8 cellular contexts compared by ENCODE assay signal in the genomic region with DNA sequence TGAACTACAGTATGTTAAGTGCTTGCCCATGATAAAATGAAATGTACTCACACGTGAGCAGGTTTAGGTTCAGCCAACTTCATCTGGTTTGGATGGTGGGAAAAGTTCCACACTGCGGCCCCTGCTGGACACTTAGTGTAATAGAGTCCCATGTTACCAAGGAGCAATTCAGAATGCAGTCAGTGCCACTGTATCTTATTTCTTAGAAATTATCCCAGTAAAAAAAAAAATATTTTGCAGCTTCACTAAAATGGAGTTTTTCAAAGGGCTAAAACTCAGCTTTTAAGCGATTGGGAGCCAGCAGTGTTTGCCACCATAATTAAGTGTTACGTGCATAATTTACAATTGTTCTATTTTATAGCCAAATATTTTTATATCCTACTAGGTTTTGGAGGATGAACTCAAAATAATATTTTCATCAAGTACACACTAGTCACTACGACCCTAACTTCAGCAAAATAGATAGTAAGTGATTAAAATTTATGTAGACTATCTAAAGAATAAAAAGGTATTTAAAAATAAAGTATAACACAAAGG.
DNase-seq lines count a peak whose midpoint lies in the region; ATAC-seq, FAIRE-seq and TF ChIP-seq lines count a peak whose summit lies in the region.

No MANE protein-coding gene starts in this region.

- peak; percentile 95 for ATAC-seq in HG02759 (IDR thresholded peaks at IDR 0.05; ENCODE audit: unreplicated experiment)
- peak; percentile 61 for ATAC-seq in activated CD4-positive, alpha-beta T cell treated with anti-CD3 and anti-CD28 coated beads for 36 hours
- ATAC-seq in thoracic aorta (ENCODE audit: insufficient number of reproducible peaks, low FRiP score, low read depth): peak; percentile 70

- no peak overlapping the region for H2BK5ac ChIP-seq in mesendoderm (ENCODE audit: low read length)

- intact Hi-C loops in activated CD4-positive, alpha-beta T cell treated with anti-CD3 and anti-CD28 coated beads for 36 hours (cut with DNase I, micrococcal nuclease): loop anchor here (1.0 to 10.0 kb wide), 7 partner anchors 221 to 831 kb away; no protein-coding TSS in a partner anchor
- intact Hi-C loops in endothelial cell of umbilical vein (cut with micrococcal nuclease): loop anchor here (1.0 to 2.0 kb wide), 7 partner anchors 44 to 714 kb away; no protein-coding TSS in a partner anchor

- no peaks in the 10 kb centered on the region for H3K9me3 Mint-ChIP-seq in activated CD4-positive, alpha-beta T cell treated with anti-CD3 and anti-CD28 coated beads for 36 hours (ENCODE audit: low read depth)

- peak; percentile 77 for FAIRE-seq in endothelial cell of umbilical vein (lab: Jason Lieb, UNC)

- TF ChIP-seq CTCF in GM13977 (IDR thresholded peaks at IDR 0.05; ENCODE audit: extremely low read depth, insufficient read depth, missing control alignments): peak; percentile 73
- TF ChIP-seq CTCF in endothelial cell of umbilical vein (IDR thresholded peaks at IDR 0.05; ENCODE audit: extremely low read depth in 1 of 2, insufficient read depth in 1 of 2, low read depth in 1 of 2, low read length in 2 of 2): peak; percentile 75 to 77
- TF ChIP-seq CTCF in thoracic aorta (IDR thresholded peaks at IDR 0.05): peak; percentile 86

- H3K36me3 Mint-ChIP-seq in activated CD4-positive, alpha-beta T cell treated with anti-CD3 and anti-CD28 coated beads for 36 hours (ENCODE audit: low read depth): no peaks in the 10 kb centered on the region

- H3K4me3 Mint-ChIP-seq in activated CD4-positive, alpha-beta T cell treated with anti-CD3 and anti-CD28 coated beads for 36 hours: no peak overlapping the region

- H3K79me1 ChIP-seq in mesendoderm (ENCODE audit: low read length): no peaks in the 10 kb centered on the region

- POLR2A ChIA-PET in activated CD4-positive, alpha-beta T cell treated with anti-CD3 and anti-CD28 coated beads for 36 hours (lab: Charles Lee): no interaction called here
- POLR2A ChIA-PET in endothelial cell of umbilical vein (lab: Charles Lee): no interaction called here

- H3K27me3 ChIP-seq in endothelial cell of umbilical vein (ENCODE audit: control insufficient read depth in 2 of 2, insufficient read depth in 2 of 2, low read length in 2 of 2) (no peaks in the 10 kb centered on the region), mesendoderm (ENCODE audit: insufficient read depth, low read length, poor library complexity) (no peaks in the 10 kb centered on the region), thoracic aorta (replicated peaks; ENCODE audit: insufficient read depth) (no peaks in the 10 kb centered on the region)

- H3K23ac ChIP-seq in mesendoderm (ENCODE audit: low read length): no peak overlapping the region

- H3K4me1 ChIP-seq in endothelial cell of umbilical vein (ENCODE audit: control insufficient read depth, extremely low read depth, insufficient read depth, low read length) (no peaks in the 10 kb centered on the region), mesendoderm (ENCODE audit: control insufficient read depth, low read depth, low read length) (no peaks in the 10 kb centered on the region), thoracic aorta (ENCODE audit: control insufficient read depth in 1 of 2, low read depth in 2 of 2) (no peaks in the 10 kb centered on the region)

- H3K36me3 ChIP-seq in endothelial cell of umbilical vein (ENCODE audit: control insufficient read depth in 2 of 2, extremely low read depth in 1 of 2, insufficient read depth in 2 of 2, low read length in 2 of 2) (no peaks in the 10 kb centered on the region), mesendoderm (ENCODE audit: control insufficient read depth, insufficient read depth, low read length) (no peaks in the 10 kb centered on the region), thoracic aorta (no peaks in the 10 kb centered on the region)

- H3K56ac ChIP-seq in mesendoderm (ENCODE audit: low read length): no peak overlapping the region

- H3K9ac ChIP-seq in endothelial cell of umbilical vein (replicated peaks; ENCODE audit: extremely low read depth, insufficient read depth, low read length) (no peak overlapping the region), mesendoderm (ENCODE audit: low read length) (no peak overlapping the region)

- no peak overlapping the region for H2AFZ ChIP-seq in endothelial cell of umbilical vein (ENCODE audit: low read depth, low read length)

- dilution Hi-C loops in endothelial cell of umbilical vein (cut with MboI; ENCODE audit: extremely low pct_ligation_motif_present, low sequenced_read_pairs): no loop called here

- CTCF ChIA-PET in activated CD4-positive, alpha-beta T cell treated with anti-CD3 and anti-CD28 coated beads for 36 hours (lab: Charles Lee): interaction anchor here (0.6 to 1.6 kb wide), 7 partner anchors 11 to 664 kb away, joined by 3 to 6 read pairs (median 3); no protein-coding TSS in a partner anchor
- CTCF ChIA-PET in endothelial cell of umbilical vein (lab: Charles Lee): interaction anchor here (0.7 to 3.6 kb wide), 17 partner anchors 17 to 832 kb away, joined by 3 to 49 read pairs (median 4); no protein-coding TSS in a partner anchor

- H4K20me1 ChIP-seq in endothelial cell of umbilical vein (replicated peaks; ENCODE audit: control insufficient read depth, extremely low read depth, insufficient read depth, low read length): no peaks in the 10 kb centered on the region

- H2AK5ac ChIP-seq in mesendoderm (ENCODE audit: low read length): no peak overlapping the region

- BruUV-seq in endothelial cell of umbilical vein (replicated peaks; lab: Mats Ljungman, UMichigan): no TSS peak

- H3K27ac ChIP-seq in endothelial cell of umbilical vein (ENCODE audit: insufficient read depth, low read depth, low read length): no peak overlapping the region
- no peak overlapping the region for H3K27ac ChIP-seq in mesendoderm (ENCODE audit: low read depth, low read length)
- H3K27ac ChIP-seq in thoracic aorta: no peak overlapping the region

- in situ Hi-C loops in GM13977 (cut with MboI; ENCODE audit: low pct_unique_long_range_greater_than_20kb, low sequenced_read_pairs, unreplicated experiment): loop anchor here (10.0 kb wide), 1 partner anchor 638 kb away; no protein-coding TSS in a partner anchor

- no peaks in the 10 kb centered on the region for H3K79me2 ChIP-seq in endothelial cell of umbilical vein (ENCODE audit: control insufficient read depth, insufficient read depth, low read length)
- no peaks in the 10 kb centered on the region for H3K79me2 ChIP-seq in mesendoderm (ENCODE audit: control insufficient read depth, insufficient read depth, low read length)

- no peak overlapping the region for H3K4ac ChIP-seq in mesendoderm (ENCODE audit: low read depth, low read length)

- H3K4me1 Mint-ChIP-seq in activated CD4-positive, alpha-beta T cell treated with anti-CD3 and anti-CD28 coated beads for 36 hours: no peaks in the 10 kb centered on the region

- no peaks in the 10 kb centered on the region for H3K9me3 ChIP-seq in endothelial cell of umbilical vein (replicated peaks; ENCODE audit: control insufficient read depth, insufficient read depth, low read length)
- no peaks in the 10 kb centered on the region for H3K9me3 ChIP-seq in thoracic aorta

- no peak overlapping the region for H4K5ac ChIP-seq in mesendoderm (ENCODE audit: low read length)

- no peak overlapping the region for H3K18ac ChIP-seq in mesendoderm (ENCODE audit: low read length)

- H3K4me3 ChIP-seq in endothelial cell of umbilical vein (replicated peaks in 1 of 3; ENCODE audit: insufficient read depth in 1 of 3, low read depth in 1 of 3, low read length in 3 of 3): no peak overlapping the region
- H3K4me3 ChIP-seq in mesendoderm (ENCODE audit: low read length): no peak overlapping the region
- no peak overlapping the region for H3K4me3 ChIP-seq in thoracic aorta

- H4K8ac ChIP-seq in mesendoderm (ENCODE audit: low read depth, low read length): no peak overlapping the region

- H3K4me2 ChIP-seq in endothelial cell of umbilical vein (ENCODE audit: insufficient read depth, low read length) (no peak overlapping the region), mesendoderm (ENCODE audit: low read length) (no peak overlapping the region)

- WGBS in mesendoderm (ENCODE audit: extremely low coverage, insufficient coverage, low lambda C conversion rate): no CpG with 5 or more reads among the region's 5 CpGs

- no peaks in the 10 kb centered on the region for H3K9me1 ChIP-seq in endothelial cell of umbilical vein (replicated peaks; ENCODE audit: control insufficient read depth, extremely low read depth, insufficient read depth, low read length)

- DNase-seq in AG08396 (ENCODE audit: low spot score): peak; percentile 51
- DNase-seq in GM13977 (ENCODE audit: low spot score): peak; percentile 35
- DNase-seq in NCI-H1092 (lab: John Stamatoyannopoulos, UW): peak; percentile 1
- DNase-seq in activated CD4-positive, alpha-beta T cell treated with anti-CD3 and anti-CD28 coated beads for 36 hours: peak; percentile 68
- peak; percentile 71 for DNase-seq in endothelial cell of umbilical vein (ENCODE audit: low read depth, low spot score)
- peak; percentile 64 for DNase-seq in mesendoderm
- DNase-seq in thoracic aorta (ENCODE audit: low spot score): no peak

- no peak overlapping the region for H2BK120ac ChIP-seq in mesendoderm (ENCODE audit: low read depth, low read length)

- no peak for TF ChIP-seq POLR2A in endothelial cell of umbilical vein (IDR thresholded peaks at IDR 0.05; ENCODE audit: low read depth, low read length)

- no peak overlapping the region for H3K27ac Mint-ChIP-seq in activated CD4-positive, alpha-beta T cell treated with anti-CD3 and anti-CD28 coated beads for 36 hours

- no peak overlapping the region for H2BK15ac ChIP-seq in mesendoderm (replicated peaks; ENCODE audit: low read depth)

- peaks cover 2% of the 10 kb centered on the region for H3K27me3 Mint-ChIP-seq in activated CD4-positive, alpha-beta T cell treated with anti-CD3 and anti-CD28 coated beads for 36 hours

TF ChIP-seq in endothelial cell of umbilical vein, 7 proteins besides CTCF, POLR2A, EP300 and RAD21:
- TF ChIP-seq EZH2 (IDR thresholded peaks at IDR 0.05; ENCODE audit: borderline replicate concordance, low read depth, low read length, severe bottlenecking) (no peak), JUN (IDR thresholded peaks at IDR 0.05; ENCODE audit: borderline replicate concordance, insufficient read depth, insufficient read length, low read depth) (no peak), FOS (IDR thresholded peaks at IDR 0.05; ENCODE audit: borderline replicate concordance, insufficient read depth, low read length) (no peak), GATA2 (IDR thresholded peaks at IDR 0.05; ENCODE audit: insufficient read depth, insufficient read length, low read depth, low read length) (no peak), POLR2AphosphoS5 (IDR thresholded peaks at IDR 0.05; ENCODE audit: insufficient read depth, low read depth, low read length) (no peak), MYC (IDR thresholded peaks at IDR 0.05; ENCODE audit: low read depth, low read length) (no peak), MAX (IDR thresholded peaks at IDR 0.05; ENCODE audit: insufficient read depth, insufficient read length) (no peak)
TF ChIP-seq in endothelial cell of umbilical vein: peak in this region for 0.
